In the genomic region with DNA sequence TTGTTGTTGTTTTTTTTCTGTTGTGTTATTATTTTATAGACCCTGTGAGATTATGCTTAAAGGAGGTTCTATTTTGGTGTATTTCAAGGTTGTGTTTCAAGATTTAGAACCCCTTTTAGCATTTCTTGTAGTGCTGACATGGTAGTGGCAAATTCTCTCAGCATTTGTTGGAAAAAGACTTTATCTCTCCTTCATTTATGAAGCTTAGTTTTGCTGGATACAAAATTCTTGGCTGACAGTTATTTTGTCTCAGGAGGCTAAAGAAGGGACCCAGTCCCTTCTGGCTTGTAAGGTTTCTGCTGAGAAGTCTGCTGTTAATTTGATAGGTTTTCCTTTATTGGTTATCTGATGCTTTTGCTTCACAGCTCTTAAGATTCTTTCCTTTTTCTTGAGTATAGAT, we compare ENCODE assay signal across 1 cellular context.
"Had no signal": no experiment of that assay in that cellular context is flagged by ENCODE, and none has a peak within 500 bp of the region (broad histone marks: within the 10 kb centered on the region; RNA-seq: fewer than 3 reads in every experiment).

No MANE protein-coding gene starts in this region.

- H3K4me3 ChIP-seq: MG63 had no signal

- H3K36me3 ChIP-seq: MG63 had no signal
